1 cellular context compared by ENCODE assay signal in genomic region chr14:61668267-61668666, GRCh38.
TF ChIP-seq lines count a peak whose summit lies in the region.

No MANE protein-coding gene starts in this region.

TF ChIP-seq in HCT116, 20 proteins besides CTCF, POLR2A, EP300 and RAD21:
- no peak for TF ChIP-seq ZNF274 (IDR thresholded peaks at IDR 0.05; ENCODE audit: low read depth, low read length)
- TF ChIP-seq SP1 (IDR thresholded peaks at IDR 0.05; ENCODE audit: low read depth): 0 out of 2 replicates have a peak, but pooled peaks have one; percentile 7
